1 cellular context compared by ENCODE assay signal in genomic region chr1:67137307-67137753, GRCh38.
TF ChIP-seq lines count a peak whose summit lies in the region.

No MANE protein-coding gene starts in this region.

TF ChIP-seq in K562, 482 proteins besides CTCF, POLR2A, EP300 and RAD21:
- TF ChIP-seq USF1 (CRISPR knock-in tag; IDR thresholded peaks at IDR 0.05): peak; percentile 61
- TF ChIP-seq L3MBTL2 (IDR thresholded peaks at IDR 0.05): peak; percentile 44; the same call in 1 of the 2 replicates
- TF ChIP-seq, protein P1, sequence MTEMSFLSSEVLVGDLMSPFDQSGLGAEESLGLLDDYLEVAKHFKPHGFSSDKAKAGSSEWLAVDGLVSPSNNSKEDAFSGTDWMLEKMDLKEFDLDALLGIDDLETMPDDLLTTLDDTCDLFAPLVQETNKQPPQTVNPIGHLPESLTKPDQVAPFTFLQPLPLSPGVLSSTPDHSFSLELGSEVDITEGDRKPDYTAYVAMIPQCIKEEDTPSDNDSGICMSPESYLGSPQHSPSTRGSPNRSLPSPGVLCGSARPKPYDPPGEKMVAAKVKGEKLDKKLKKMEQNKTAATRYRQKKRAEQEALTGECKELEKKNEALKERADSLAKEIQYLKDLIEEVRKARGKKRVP (CRISPR knock-in tag; IDR thresholded peaks at IDR 0.05): no peak
- TF ChIP-seq, protein P2, sequence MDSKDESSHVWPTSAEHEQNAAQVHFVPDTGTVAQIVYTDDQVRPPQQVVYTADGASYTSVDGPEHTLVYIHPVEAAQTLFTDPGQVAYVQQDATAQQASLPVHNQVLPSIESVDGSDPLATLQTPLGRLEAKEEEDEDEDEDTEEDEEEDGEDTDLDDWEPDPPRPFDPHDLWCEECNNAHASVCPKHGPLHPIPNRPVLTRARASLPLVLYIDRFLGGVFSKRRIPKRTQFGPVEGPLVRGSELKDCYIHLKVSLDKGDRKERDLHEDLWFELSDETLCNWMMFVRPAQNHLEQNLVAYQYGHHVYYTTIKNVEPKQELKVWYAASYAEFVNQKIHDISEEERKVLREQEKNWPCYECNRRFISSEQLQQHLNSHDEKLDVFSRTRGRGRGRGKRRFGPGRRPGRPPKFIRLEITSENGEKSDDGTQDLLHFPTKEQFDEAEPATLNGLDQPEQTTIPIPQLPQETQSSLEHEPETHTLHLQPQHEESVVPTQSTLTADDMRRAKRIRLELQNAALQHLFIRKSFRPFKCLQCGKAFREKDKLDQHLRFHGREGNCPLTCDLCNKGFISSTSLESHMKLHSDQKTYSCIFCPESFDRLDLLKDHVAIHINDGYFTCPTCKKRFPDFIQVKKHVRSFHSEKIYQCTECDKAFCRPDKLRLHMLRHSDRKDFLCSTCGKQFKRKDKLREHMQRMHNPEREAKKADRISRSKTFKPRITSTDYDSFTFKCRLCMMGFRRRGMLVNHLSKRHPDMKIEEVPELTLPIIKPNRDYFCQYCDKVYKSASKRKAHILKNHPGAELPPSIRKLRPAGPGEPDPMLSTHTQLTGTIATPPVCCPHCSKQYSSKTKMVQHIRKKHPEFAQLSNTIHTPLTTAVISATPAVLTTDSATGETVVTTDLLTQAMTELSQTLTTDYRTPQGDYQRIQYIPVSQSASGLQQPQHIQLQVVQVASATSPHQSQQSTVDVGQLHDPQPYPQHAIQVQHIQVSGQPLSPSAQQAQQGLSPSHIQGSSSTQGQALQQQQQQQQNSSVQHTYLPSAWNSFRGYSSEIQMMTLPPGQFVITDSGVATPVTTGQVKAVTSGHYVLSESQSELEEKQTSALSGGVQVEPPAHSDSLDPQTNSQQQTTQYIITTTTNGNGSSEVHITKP (IDR thresholded peaks at IDR 0.05; ENCODE audit: partially characterized antibody): peak; percentile 54
- peak; percentile 93 for TF ChIP-seq TFE3 (CRISPR knock-in tag; IDR thresholded peaks at IDR 0.05)
- TF ChIP-seq TOE1 (IDR thresholded peaks at IDR 0.05; ENCODE audit: borderline replicate concordance): peak; percentile 83; the same call in 1 of the 2 replicates
- no peak for TF ChIP-seq TOE1 (CRISPR knock-in tag; IDR thresholded peaks at IDR 0.05; ENCODE audit: borderline replicate concordance, low read depth)
- TF ChIP-seq FOXP1 (CRISPR knock-in tag; IDR thresholded peaks at IDR 0.05): no peak
- peak; percentile 71 for TF ChIP-seq USF2 (CRISPR knock-in tag; IDR thresholded peaks at IDR 0.05)
- TF ChIP-seq CBFA2T2 (conservative IDR thresholded peaks at IDR 0.05): peak; percentile 54
- TF ChIP-seq RAD51 (IDR thresholded peaks at IDR 0.05; ENCODE audit: borderline replicate concordance, low read depth): peak; percentile 89
